ENCODE assay signal across 2 cellular contexts in the genomic region with DNA sequence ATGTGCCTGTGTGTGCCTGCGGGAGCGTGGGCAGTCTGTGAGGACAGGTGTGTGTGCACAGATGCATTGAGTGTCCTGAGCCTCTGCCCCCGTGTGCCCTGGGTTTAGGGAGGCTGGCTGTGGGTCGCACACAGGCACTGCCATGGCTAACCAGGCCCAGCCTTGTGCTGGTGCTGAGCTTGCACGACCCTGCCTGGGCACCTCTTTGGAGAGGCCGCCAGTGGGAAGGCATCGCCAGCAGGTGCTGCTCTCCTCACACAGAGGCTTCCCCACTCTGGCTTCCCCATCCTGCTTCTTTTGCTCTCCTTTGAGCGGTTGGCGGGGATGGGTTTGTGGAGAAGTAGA.
TF ChIP-seq lines count a peak whose summit lies in the region.

No MANE protein-coding gene starts in this region.

TF ChIP-seq in A549, 52 proteins besides CTCF, POLR2A, EP300 and RAD21 (continued from another document):
- TF ChIP-seq FOSB (CRISPR knock-in tag; IDR thresholded peaks at IDR 0.05) (no peak), ESRRA (IDR thresholded peaks at IDR 0.05; ENCODE audit: borderline replicate concordance, low read length) (no peak), HOXA7 (CRISPR knock-in tag; IDR thresholded peaks at IDR 0.05) (no peak), HOXB5 (CRISPR knock-in tag; IDR thresholded peaks at IDR 0.05) (no peak), KDM1A (IDR thresholded peaks at IDR 0.05; ENCODE audit: low read depth) (no peak)
- TF ChIP-seq, protein P1, sequence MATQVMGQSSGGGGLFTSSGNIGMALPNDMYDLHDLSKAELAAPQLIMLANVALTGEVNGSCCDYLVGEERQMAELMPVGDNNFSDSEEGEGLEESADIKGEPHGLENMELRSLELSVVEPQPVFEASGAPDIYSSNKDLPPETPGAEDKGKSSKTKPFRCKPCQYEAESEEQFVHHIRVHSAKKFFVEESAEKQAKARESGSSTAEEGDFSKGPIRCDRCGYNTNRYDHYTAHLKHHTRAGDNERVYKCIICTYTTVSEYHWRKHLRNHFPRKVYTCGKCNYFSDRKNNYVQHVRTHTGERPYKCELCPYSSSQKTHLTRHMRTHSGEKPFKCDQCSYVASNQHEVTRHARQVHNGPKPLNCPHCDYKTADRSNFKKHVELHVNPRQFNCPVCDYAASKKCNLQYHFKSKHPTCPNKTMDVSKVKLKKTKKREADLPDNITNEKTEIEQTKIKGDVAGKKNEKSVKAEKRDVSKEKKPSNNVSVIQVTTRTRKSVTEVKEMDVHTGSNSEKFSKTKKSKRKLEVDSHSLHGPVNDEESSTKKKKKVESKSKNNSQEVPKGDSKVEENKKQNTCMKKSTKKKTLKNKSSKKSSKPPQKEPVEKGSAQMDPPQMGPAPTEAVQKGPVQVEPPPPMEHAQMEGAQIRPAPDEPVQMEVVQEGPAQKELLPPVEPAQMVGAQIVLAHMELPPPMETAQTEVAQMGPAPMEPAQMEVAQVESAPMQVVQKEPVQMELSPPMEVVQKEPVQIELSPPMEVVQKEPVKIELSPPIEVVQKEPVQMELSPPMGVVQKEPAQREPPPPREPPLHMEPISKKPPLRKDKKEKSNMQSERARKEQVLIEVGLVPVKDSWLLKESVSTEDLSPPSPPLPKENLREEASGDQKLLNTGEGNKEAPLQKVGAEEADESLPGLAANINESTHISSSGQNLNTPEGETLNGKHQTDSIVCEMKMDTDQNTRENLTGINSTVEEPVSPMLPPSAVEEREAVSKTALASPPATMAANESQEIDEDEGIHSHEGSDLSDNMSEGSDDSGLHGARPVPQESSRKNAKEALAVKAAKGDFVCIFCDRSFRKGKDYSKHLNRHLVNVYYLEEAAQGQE (IDR thresholded peaks at IDR 0.05), result no peak
- TF ChIP-seq, protein P2, sequence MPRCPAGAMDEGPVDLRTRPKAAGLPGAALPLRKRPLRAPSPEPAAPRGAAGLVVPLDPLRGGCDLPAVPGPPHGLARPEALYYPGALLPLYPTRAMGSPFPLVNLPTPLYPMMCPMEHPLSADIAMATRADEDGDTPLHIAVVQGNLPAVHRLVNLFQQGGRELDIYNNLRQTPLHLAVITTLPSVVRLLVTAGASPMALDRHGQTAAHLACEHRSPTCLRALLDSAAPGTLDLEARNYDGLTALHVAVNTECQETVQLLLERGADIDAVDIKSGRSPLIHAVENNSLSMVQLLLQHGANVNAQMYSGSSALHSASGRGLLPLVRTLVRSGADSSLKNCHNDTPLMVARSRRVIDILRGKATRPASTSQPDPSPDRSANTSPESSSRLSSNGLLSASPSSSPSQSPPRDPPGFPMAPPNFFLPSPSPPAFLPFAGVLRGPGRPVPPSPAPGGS (IDR thresholded peaks at IDR 0.05), result no peak

TF ChIP-seq in WTC11, 78 proteins besides CTCF, POLR2A, EP300 and RAD21 (continued from another document):
- TF ChIP-seq, protein P3, sequence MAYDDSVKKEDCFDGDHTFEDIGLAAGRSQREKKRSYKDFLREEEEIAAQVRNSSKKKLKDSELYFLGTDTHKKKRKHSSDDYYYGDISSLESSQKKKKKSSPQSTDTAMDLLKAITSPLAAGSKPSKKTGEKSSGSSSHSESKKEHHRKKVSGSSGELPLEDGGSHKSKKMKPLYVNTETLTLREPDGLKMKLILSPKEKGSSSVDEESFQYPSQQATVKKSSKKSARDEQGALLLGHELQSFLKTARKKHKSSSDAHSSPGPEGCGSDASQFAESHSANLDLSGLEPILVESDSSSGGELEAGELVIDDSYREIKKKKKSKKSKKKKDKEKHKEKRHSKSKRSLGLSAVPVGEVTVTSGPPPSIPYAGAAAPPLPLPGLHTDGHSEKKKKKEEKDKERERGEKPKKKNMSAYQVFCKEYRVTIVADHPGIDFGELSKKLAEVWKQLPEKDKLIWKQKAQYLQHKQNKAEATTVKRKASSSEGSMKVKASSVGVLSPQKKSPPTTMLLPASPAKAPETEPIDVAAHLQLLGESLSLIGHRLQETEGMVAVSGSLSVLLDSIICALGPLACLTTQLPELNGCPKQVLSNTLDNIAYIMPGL (CRISPR knock-in tag; IDR thresholded peaks at IDR 0.05), result no peak
